ENCODE assay signal across 2 cellular contexts in the genomic region with DNA sequence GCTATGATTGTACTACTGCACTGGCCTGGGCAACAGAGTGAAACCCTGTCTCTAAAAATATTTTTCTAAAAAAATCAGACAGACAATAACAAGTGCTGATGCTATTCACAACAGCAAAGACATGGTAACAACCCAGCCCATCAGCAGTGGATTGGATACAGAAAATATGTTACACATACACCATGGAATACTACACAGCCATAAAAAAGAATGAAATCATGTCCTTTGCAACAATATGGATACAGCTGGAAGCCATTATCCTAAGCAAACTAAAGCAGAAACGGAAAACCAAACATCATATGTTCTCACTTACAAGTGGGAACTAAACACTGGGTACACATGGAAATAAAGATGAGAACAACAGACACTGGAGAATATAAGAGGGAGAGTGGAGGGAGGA.
TF ChIP-seq lines count a peak whose summit lies in the region.

No MANE protein-coding gene starts in this region.

TF ChIP-seq in HEK293, 187 proteins besides CTCF, POLR2A, EP300 and RAD21 (continued from another document):
- TF ChIP-seq, protein P1, sequence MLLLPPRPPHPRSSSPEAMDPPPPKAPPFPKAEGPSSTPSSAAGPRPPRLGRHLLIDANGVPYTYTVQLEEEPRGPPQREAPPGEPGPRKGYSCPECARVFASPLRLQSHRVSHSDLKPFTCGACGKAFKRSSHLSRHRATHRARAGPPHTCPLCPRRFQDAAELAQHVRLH (tag by site-specific recombination; IDR thresholded peaks at IDR 0.05), result 0 out of 2 replicates have a peak, but pooled peaks have one; percentile 32
- no peak for TF ChIP-seq ZNF202 (tag by site-specific recombination; IDR thresholded peaks at IDR 0.05; ENCODE audit: borderline replicate concordance)

TF ChIP-seq in K562, 482 proteins besides CTCF, POLR2A, EP300 and RAD21 (continued from another document):
- TF ChIP-seq, protein P2, sequence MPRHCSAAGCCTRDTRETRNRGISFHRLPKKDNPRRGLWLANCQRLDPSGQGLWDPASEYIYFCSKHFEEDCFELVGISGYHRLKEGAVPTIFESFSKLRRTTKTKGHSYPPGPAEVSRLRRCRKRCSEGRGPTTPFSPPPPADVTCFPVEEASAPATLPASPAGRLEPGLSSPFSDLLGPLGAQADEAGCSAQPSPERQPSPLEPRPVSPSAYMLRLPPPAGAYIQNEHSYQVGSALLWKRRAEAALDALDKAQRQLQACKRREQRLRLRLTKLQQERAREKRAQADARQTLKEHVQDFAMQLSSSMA (CRISPR knock-in tag; IDR thresholded peaks at IDR 0.05), result no peak
- peak; percentile 77 for TF ChIP-seq ZNF146 (CRISPR knock-in tag; IDR thresholded peaks at IDR 0.05; ENCODE audit: unreplicated experiment)
